In genomic region chr17:70171159-70171558, GRCh38 we compare ENCODE assay signal across 1 cellular context.
TF ChIP-seq lines count a peak whose summit lies in the region.

No MANE protein-coding gene starts in this region.

TF ChIP-seq in GM23338, 12 proteins besides CTCF, POLR2A, EP300 and RAD21 (continued from another document):
- no peak for TF ChIP-seq ZNF462 (CRISPR knock-in tag; IDR thresholded peaks at IDR 0.05)
